Comparison of ENCODE assay signal across 1 cellular context in the genomic region with DNA sequence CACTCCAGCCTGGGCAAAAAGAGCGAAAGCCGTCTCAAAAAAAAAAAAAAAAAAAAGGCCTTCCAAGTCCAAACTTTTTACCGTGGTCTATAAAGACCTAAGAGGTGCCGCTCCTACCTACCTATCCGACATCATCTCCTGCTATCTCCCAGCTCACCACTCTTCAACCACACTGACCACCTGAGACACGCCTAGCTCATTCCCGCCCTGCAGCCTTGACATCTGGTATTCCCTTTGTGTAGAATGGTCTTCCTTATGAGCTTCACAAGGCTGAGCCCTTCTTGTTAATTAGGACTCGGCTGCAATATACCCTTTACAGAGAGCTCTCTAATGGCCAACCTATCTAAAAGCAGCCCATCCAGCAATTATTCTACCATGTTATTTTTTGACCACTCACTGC.
TF ChIP-seq lines count a peak whose summit lies in the region.

No MANE protein-coding gene starts in this region.

TF ChIP-seq in GM23338, 12 proteins besides CTCF, POLR2A, EP300 and RAD21 (continued from another document):
- TF ChIP-seq, protein P1, sequence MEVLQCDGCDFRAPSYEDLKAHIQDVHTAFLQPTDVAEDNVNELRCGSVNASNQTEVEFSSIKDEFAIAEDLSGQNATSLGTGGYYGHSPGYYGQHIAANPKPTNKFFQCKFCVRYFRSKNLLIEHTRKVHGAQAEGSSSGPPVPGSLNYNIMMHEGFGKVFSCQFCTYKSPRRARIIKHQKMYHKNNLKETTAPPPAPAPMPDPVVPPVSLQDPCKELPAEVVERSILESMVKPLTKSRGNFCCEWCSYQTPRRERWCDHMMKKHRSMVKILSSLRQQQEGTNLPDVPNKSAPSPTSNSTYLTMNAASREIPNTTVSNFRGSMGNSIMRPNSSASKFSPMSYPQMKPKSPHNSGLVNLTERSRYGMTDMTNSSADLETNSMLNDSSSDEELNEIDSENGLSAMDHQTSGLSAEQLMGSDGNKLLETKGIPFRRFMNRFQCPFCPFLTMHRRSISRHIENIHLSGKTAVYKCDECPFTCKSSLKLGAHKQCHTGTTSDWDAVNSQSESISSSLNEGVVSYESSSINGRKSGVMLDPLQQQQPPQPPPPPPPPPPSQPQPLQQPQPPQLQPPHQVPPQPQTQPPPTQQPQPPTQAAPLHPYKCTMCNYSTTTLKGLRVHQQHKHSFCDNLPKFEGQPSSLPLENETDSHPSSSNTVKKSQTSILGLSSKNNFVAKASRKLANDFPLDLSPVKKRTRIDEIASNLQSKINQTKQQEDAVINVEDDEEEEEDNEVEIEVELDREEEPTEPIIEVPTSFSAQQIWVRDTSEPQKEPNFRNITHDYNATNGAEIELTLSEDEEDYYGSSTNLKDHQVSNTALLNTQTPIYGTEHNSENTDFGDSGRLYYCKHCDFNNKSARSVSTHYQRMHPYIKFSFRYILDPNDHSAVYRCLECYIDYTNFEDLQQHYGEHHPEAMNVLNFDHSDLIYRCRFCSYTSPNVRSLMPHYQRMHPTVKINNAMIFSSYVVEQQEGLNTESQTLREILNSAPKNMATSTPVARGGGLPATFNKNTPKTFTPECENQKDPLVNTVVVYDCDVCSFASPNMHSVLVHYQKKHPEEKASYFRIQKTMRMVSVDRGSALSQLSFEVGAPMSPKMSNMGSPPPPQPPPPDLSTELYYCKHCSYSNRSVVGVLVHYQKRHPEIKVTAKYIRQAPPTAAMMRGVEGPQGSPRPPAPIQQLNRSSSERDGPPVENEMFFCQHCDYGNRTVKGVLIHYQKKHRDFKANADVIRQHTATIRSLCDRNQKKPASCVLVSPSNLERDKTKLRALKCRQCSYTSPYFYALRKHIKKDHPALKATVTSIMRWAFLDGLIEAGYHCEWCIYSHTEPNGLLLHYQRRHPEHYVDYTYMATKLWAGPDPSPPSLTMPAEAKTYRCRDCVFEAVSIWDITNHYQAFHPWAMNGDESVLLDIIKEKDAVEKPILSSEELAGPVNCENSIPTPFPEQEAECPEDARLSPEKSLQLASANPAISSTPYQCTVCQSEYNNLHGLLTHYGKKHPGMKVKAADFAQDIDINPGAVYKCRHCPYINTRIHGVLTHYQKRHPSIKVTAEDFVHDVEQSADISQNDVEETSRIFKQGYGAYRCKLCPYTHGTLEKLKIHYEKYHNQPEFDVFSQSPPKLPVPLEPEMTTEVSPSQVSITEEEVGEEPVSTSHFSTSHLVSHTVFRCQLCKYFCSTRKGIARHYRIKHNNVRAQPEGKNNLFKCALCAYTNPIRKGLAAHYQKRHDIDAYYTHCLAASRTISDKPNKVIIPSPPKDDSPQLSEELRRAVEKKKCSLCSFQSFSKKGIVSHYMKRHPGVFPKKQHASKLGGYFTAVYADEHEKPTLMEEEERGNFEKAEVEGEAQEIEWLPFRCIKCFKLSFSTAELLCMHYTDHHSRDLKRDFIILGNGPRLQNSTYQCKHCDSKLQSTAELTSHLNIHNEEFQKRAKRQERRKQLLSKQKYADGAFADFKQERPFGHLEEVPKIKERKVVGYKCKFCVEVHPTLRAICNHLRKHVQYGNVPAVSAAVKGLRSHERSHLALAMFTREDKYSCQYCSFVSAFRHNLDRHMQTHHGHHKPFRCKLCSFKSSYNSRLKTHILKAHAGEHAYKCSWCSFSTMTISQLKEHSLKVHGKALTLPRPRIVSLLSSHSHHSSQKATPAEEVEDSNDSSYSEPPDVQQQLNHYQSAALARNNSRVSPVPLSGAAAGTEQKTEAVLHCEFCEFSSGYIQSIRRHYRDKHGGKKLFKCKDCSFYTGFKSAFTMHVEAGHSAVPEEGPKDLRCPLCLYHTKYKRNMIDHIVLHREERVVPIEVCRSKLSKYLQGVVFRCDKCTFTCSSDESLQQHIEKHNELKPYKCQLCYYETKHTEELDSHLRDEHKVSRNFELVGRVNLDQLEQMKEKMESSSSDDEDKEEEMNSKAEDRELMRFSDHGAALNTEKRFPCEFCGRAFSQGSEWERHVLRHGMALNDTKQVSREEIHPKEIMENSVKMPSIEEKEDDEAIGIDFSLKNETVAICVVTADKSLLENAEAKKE (CRISPR knock-in tag; IDR thresholded peaks at IDR 0.05) = no peak
- TF ChIP-seq JUNB (IDR thresholded peaks at IDR 0.05; ENCODE audit: unreplicated experiment) (no peak), NANOG (IDR thresholded peaks at IDR 0.05; ENCODE audit: borderline replicate concordance) (no peak), EZH2 (IDR thresholded peaks at IDR 0.05; ENCODE audit: low read depth, unreplicated experiment) (no peak), CREB1 (CRISPR knock-in tag; IDR thresholded peaks at IDR 0.05; ENCODE audit: low read depth) (no peak), STAT1 (IDR thresholded peaks at IDR 0.05; ENCODE audit: unreplicated experiment) (no peak)
